In the genomic region with DNA sequence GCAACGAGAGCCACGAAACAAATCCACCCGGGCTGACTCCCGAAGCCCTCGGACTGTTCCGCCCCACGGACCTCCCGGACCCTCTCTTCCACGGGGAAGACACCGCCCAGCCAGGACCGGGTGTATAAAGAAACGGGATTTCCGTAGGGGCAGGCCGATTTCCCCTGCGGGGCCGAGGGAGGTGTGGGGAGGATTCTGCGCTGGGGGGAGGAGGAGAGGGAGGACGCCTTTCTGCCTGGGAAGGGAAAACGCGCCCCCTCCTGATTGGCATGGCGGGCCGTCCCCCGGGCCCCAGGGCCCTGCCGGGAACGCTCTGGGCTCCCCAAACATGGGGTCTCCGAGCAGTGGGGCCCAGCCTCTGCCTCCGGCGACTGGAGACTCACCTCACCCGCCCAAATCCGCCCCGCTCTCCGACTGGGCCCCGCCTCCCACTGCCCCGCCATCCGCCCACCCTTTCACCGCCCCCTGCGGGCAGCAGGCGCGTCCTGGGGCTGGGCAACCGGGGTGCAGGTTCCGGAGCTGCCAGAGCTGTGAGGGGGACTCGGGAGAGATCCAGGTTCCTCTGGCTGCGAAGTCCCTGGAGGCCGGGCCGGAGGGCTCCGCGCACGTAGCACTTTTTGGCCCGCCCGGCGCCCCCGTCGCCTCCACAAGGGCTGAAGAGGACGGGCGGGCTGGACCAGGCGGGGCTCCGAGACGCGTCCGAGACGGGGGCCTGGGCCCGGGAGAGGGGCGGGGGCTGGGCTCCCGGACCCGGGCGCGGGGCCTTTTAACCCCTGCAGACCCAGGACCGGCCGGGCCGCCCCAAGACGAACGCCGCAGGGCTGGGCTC, we compare ENCODE assay signal across 8 cellular contexts. TPM values are rescaled to one million over a fixed set of nuclear protein-coding genes. Genes with fewer than 3 reads are reported as not detected.
DNase-seq lines count a peak whose midpoint lies in the region; ATAC-seq and TF ChIP-seq lines count a peak whose summit lies in the region.

No MANE protein-coding gene starts in this region.

- intact Hi-C loops in CD4-positive, alpha-beta T cell (cut with DNase I, micrococcal nuclease) = loop anchor here (1.0 to 5.0 kb wide), 4 partner anchors 17 to 132 kb away; partner anchors contain the start of genes PTK6 (in 1 of the 2) and STMN3 (in 1 of the 2)

- POLR2A ChIA-PET in CD4-positive, alpha-beta T cell (lab: Charles Lee) = interaction anchor here (0.6 to 4.0 kb wide), 23 partner anchors 10 to 736 kb away, joined by 3 to 71 read pairs (median 7); partner anchors contain the start of genes GMEB2, HELZ2, LIME1 and LKAAEAR1

- no peaks in the 10 kb centered on the region for H3K27me3 ChIP-seq in CD4-positive, alpha-beta T cell (ENCODE audit: control insufficient read depth, insufficient read depth, low read length)
- no peaks in the 10 kb centered on the region for H3K27me3 ChIP-seq in brain microvascular endothelial cell (replicated peaks)

- ATAC-seq in CD4-positive, alpha-beta T cell (ENCODE audit: poor library complexity) = peak; percentile 37
- ATAC-seq in GM19397 (IDR thresholded peaks at IDR 0.05; ENCODE audit: unreplicated experiment) (peak; percentile 37), HG03520 (IDR thresholded peaks at IDR 0.05; ENCODE audit: unreplicated experiment) (peak; percentile 22), T-helper 17 cell (peak; percentile 49)

- peak; percentile 36 for TF ChIP-seq CTCF in CD4-positive, alpha-beta T cell (IDR thresholded peaks at IDR 0.05)
- TF ChIP-seq CTCF in brain microvascular endothelial cell (IDR thresholded peaks at IDR 0.05; ENCODE audit: low read depth, low read length, missing control alignments) = peak; percentile 42

- CTCF ChIA-PET in CD4-positive, alpha-beta T cell (lab: Charles Lee) = interaction anchor here (1.0 to 2.4 kb wide), 5 partner anchors 17 to 518 kb away, joined by 3 to 18 read pairs (median 4); partner anchors contain the start of gene PTK6

- H3K36me3 Mint-ChIP-seq in CD4-positive, alpha-beta T cell (ENCODE audit: low read depth) = peaks cover 27% of the 10 kb centered on the region
- no peaks in the 10 kb centered on the region for H3K36me3 Mint-ChIP-seq in T-helper 17 cell (ENCODE audit: low read depth)

- no peaks in the 10 kb centered on the region for H3K9me3 ChIP-seq in CD4-positive, alpha-beta T cell (ENCODE audit: control insufficient read depth, low read length)
- no peaks in the 10 kb centered on the region for H3K9me3 ChIP-seq in T-helper 17 cell (ENCODE audit: control insufficient read depth, low read length, poor library complexity, severe bottlenecking)

- peak overlapping the region; percentile 88 for H3K4me3 Mint-ChIP-seq in CD4-positive, alpha-beta T cell
- H3K4me3 Mint-ChIP-seq in T-helper 17 cell = peak overlapping the region; percentile 82

- H3K27ac ChIP-seq in CD4-positive, alpha-beta T cell (ENCODE audit: low read depth, low read length) = peak overlapping the region; percentile 35
- no peak overlapping the region for H3K27ac ChIP-seq in brain microvascular endothelial cell

- DNase-seq in CD4-positive, alpha-beta T cell = peak; percentile 43 to 73 (median 56)
- peak in 2 of 3 donors; percentile 66 to 67 for DNase-seq in T-helper 17 cell
- DNase-seq in brain microvascular endothelial cell = no peak
- peak; percentile 84 for DNase-seq in islet precursor cell
- peak; percentile 78 for DNase-seq in stimulated activated CD4-positive, alpha-beta T cell treated with anti-CD3 and anti-CD28 coated beads, Interleukin-15, amount 100 ng/mL, for 24 hours
- DNase-seq in AML-193 (lab: John Stamatoyannopoulos, UW) = no peak

- H3K4me1 Mint-ChIP-seq in CD4-positive, alpha-beta T cell (ENCODE audit: low read depth) = peaks cover 13% of the 10 kb centered on the region
- peaks cover 7% of the 10 kb centered on the region for H3K4me1 Mint-ChIP-seq in T-helper 17 cell

- in situ Hi-C loops in brain microvascular endothelial cell (cut with HindIII; ENCODE audit: low pct_ligation_motif_present, low sequenced_read_pairs) = no loop called here

- peaks cover 12% of the 10 kb centered on the region for H3K36me3 ChIP-seq in brain microvascular endothelial cell (replicated peaks)

- H3K9me3 Mint-ChIP-seq in CD4-positive, alpha-beta T cell = peaks cover 3% of the 10 kb centered on the region

- peak overlapping the region; percentile 69 for H3K27ac Mint-ChIP-seq in CD4-positive, alpha-beta T cell
- no peak overlapping the region for H3K27ac Mint-ChIP-seq in T-helper 17 cell

- peak overlapping the region; percentile 83 for H3K4me3 ChIP-seq in brain microvascular endothelial cell (ENCODE audit: low read depth, low read length)

- H3K27me3 Mint-ChIP-seq in CD4-positive, alpha-beta T cell = no peaks in the 10 kb centered on the region
- no peaks in the 10 kb centered on the region for H3K27me3 Mint-ChIP-seq in T-helper 17 cell

RNA-seq across cellular contexts. Expression of gene PPDPF, which starts 0.6 kb away (rescaled TPM):
- total RNA-seq in CD4-positive, alpha-beta T cell = 100 to 1,000 TPM; 249 to 251 TPM
- 100 to 1,000 TPM; 149 to 271 TPM for total RNA-seq in T-helper 17 cell

RNA-seq across cellular contexts. Expression of gene PTK6, which starts 17.2 kb away (rescaled TPM):
- under 1 TPM; 0.19 to 0.22 TPM for total RNA-seq in CD4-positive, alpha-beta T cell
- under 1 TPM; 0.50 to 0.80 TPM for total RNA-seq in T-helper 17 cell

RNA-seq across cellular contexts. Expression of gene EEF1A2, which starts 21.1 kb away (rescaled TPM):
- 1 to 10 TPM in 1 of 2 experiments, under 1 TPM in 1; 0.92 to 1.1 TPM for total RNA-seq in CD4-positive, alpha-beta T cell
- under 1 TPM; 0.47 to 0.99 TPM for total RNA-seq in T-helper 17 cell

RNA-seq across cellular contexts. Expression of gene SRMS, which starts 27.6 kb away (rescaled TPM):
- not detected for total RNA-seq in CD4-positive, alpha-beta T cell
- not detected for total RNA-seq in T-helper 17 cell

RNA-seq across cellular contexts. Expression of gene FNDC11, which starts 34.0 kb away (rescaled TPM):
- total RNA-seq in CD4-positive, alpha-beta T cell = 1 to 10 TPM; 1.7 to 1.8 TPM
- total RNA-seq in T-helper 17 cell = under 1 TPM; 0.44 to 0.99 TPM

Comparison
In these comparisons a context has a peak if more than half of its experiments do, and no peak if none do; other contexts are left out.
1. DNase-seq: peak in CD4-positive, alpha-beta T cell (10 of 10), T-helper 17 cell (2 of 3), islet precursor cell (single experiment) and stimulated activated CD4-positive, alpha-beta T cell treated with anti-CD3 and anti-CD28 coated beads, Interleukin-15, amount 100 ng/mL, for 24 hours (single experiment); none in brain microvascular endothelial cell (single experiment) and AML-193 (0 of 2).
2. Peak in every context shown above with its lines, with median percentiles within 50 percentile points of each other: ATAC-seq.